Comparison of ENCODE assay signal across 37 cellular contexts in genomic region chr18:13517369-13517768, GRCh38.
"Had no signal": no experiment of that assay in that cellular context is flagged by ENCODE, and none has a peak within 500 bp of the region (broad histone marks: within the 10 kb centered on the region; RNA-seq: fewer than 3 reads in every experiment).

No MANE protein-coding gene starts in this region.

- ATAC-seq: activated T-cell treated with anti-CD3 and anti-CD28 coated beads, Interleukin-2, amount 50 U/mL, for 4 hours; Right ventricle myocardium inferior; SK-N-SH treated with all-trans-retinoic acid at 6 μM for 48 hours; T-cell; T-helper 17 cell had no signal

- H3K36me3 ChIP-seq: cardiac muscle cell, MG63 had no signal

- H3K4me2 ChIP-seq: PC-9 had no signal

- H3K9me3 Mint-ChIP-seq: activated T-cell treated with anti-CD3 and anti-CD28 coated beads, Interleukin-2, amount 50 U/mL, for 4 hours; central memory CD8-positive, alpha-beta T cell had no signal

- H3K27me3 ChIP-seq: ascending aorta, cardiac muscle cell, MG63 had no signal

- H3K27me3 Mint-ChIP-seq: activated B cell treated with CpG ODN at 0.5 μM for 24 hours; activated CD4-positive, alpha-beta memory T cell treated with anti-CD3 and anti-CD28 coated beads for 36 hours; activated naive CD4-positive, alpha-beta T cell treated with anti-CD3 and anti-CD28 coated beads, Interleukin-2, amount 10 ng/mL, durations not matched to agents 7 days and 5 days; activated naive CD8-positive, alpha-beta T cell treated with anti-CD3 and anti-CD28 coated beads, Interleukin-2, amount 10 ng/mL, durations not matched to agents 7 days and 5 days; central memory CD8-positive, alpha-beta T cell; T-cell; T-helper 17 cell had no signal

- H3K27ac Mint-ChIP-seq: activated B cell treated with CpG ODN at 0.5 μM for 24 hours; activated CD4-positive, alpha-beta memory T cell treated with anti-CD3 and anti-CD28 coated beads for 36 hours; activated naive CD4-positive, alpha-beta T cell treated with anti-CD3 and anti-CD28 coated beads, Interleukin-2, amount 10 ng/mL, durations not matched to agents 7 days and 5 days; activated naive CD8-positive, alpha-beta T cell treated with anti-CD3 and anti-CD28 coated beads, Interleukin-2, amount 10 ng/mL, durations not matched to agents 7 days and 5 days; T-cell had no signal

- H3K4me3 ChIP-seq: ascending aorta, cardiac muscle cell, MG63, PC-9 had no signal

- H3K9me3 ChIP-seq: ascending aorta, MG63 had no signal

- H3K27ac ChIP-seq: ascending aorta, cardiac muscle cell, PC-9, RWPE1, VCaP had no signal

- FAIRE-seq: RCC 7860 had no signal

- H3K4me3 Mint-ChIP-seq: activated B cell treated with CpG ODN at 0.5 μM for 24 hours; activated CD4-positive, alpha-beta memory T cell treated with anti-CD3 and anti-CD28 coated beads for 36 hours; activated naive CD4-positive, alpha-beta T cell treated with anti-CD3 and anti-CD28 coated beads, Interleukin-2, amount 10 ng/mL, durations not matched to agents 7 days and 5 days; activated naive CD8-positive, alpha-beta T cell treated with anti-CD3 and anti-CD28 coated beads, Interleukin-2, amount 10 ng/mL, durations not matched to agents 7 days and 5 days; activated T-cell treated with anti-CD3 and anti-CD28 coated beads, Interleukin-2, amount 50 U/mL, for 4 hours; central memory CD8-positive, alpha-beta T cell; T-cell; T-helper 17 cell had no signal

- DNase-seq: activated B cell treated with CpG ODN at 0.5 μM for 24 hours; activated CD4-positive, alpha-beta memory T cell treated with anti-CD3 and anti-CD28 coated beads for 36 hours; activated CD4-positive, alpha-beta T cell treated with anti-CD3 and anti-CD28 coated beads for 4 hours; activated CD4-positive, alpha-beta T cell treated with anti-CD3 and anti-CD28 coated beads, Interleukin-2, amount 50 U/mL, for 1 hour; activated CD4-positive, CD25-positive, alpha-beta regulatory T cell treated with anti-CD3 and anti-CD28 coated beads, Interleukin-2, amount 50 U/mL, for 72 hours; activated CD8-positive, alpha-beta memory T cell treated with anti-CD3 and anti-CD28 coated beads, Interleukin-2, amount 50 U/mL, for 4 hours; activated effector memory CD4-positive, alpha-beta T cell treated with Interleukin-2 at 50 U/mL for 16 hours; activated naive CD4-positive, alpha-beta T cell treated with anti-CD3 and anti-CD28 coated beads, Interleukin-2, amount 10 ng/mL, durations not matched to agents 7 days and 5 days; activated naive CD8-positive, alpha-beta T cell treated with anti-CD3 and anti-CD28 coated beads, Interleukin-2, amount 10 ng/mL, durations not matched to agents 7 days and 5 days; activated T-cell treated with anti-CD3 and anti-CD28 coated beads for 4 hours; activated T-cell treated with anti-CD3 and anti-CD28 coated beads, Interleukin-2, amount 50 U/mL, for 4 hours; amygdala; KG1; MG63; NCI-H1048; NCI-H1105 treated with DMSO at 0.1 percent for 48 hours; NCI-H1436; NCI-H1694 treated with DMSO at 0.1 percent for 48 hours; NCI-H2029; NCI-H2107; NCI-H2171; NCI-H510A; NCI-H526; NCI-H748 treated with DMSO at 0.1 percent for 48 hours; NK-92 treated with Interleukin-12 subunit alpha and Interleukin-12 subunit beta, amount 100 ng/mL, for 24 hours; PC-9; SIG-M5; T-cell; T-helper 17 cell had no signal
